22 cellular contexts compared by ENCODE assay signal in the genomic region with DNA sequence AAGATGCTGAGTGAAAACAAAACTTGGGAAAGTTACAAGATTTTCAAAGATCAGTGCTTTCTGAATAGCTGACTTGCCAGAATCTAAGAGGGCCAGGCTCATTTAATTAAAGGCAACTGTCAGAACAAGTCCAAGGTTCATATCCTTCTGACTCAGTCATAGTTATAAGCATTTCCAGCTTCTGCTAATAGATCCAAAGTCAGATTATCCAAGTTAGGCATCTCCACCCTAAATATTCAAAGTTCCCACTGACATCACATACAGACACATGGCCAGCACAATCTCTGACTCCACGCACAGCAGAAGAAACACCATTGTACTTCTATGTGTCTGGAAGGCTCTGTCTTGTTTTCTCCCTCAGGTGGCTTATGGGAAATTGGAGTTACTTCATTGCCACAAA. TPM values are rescaled to one million over a fixed set of nuclear protein-coding genes. Genes with fewer than 3 reads are reported as not detected.
DNase-seq lines count a peak whose midpoint lies in the region; FAIRE-seq and TF ChIP-seq lines count a peak whose summit lies in the region.
"Had no signal": no experiment of that assay in that cellular context is flagged by ENCODE, and none has a peak within 500 bp of the region (broad histone marks: within the 10 kb centered on the region; RNA-seq: fewer than 3 reads in every experiment).

No MANE protein-coding gene starts in this region.

- H3K4me3 ChIP-seq in breast epithelium (no peak overlapping the region), epithelial cell of proximal tubule (ENCODE audit: low read depth, low read length) (no peak overlapping the region), keratinocyte (ENCODE audit: control insufficient read depth in 2 of 3, extremely low read depth in 1 of 3, insufficient read depth in 2 of 3, low read depth in 1 of 3, low read length in 3 of 3) (no peak overlapping the region), vagina (no peak overlapping the region)
- H3K4me3 ChIP-seq: lung, pancreas, smooth muscle cell, testis had no signal

- no peak for TF ChIP-seq POLR2A in breast epithelium (IDR thresholded peaks at IDR 0.05)
- TF ChIP-seq POLR2A in vagina (IDR thresholded peaks at IDR 0.05): no peak

- no peaks in the 10 kb centered on the region for H4K20me1 ChIP-seq in keratinocyte (ENCODE audit: control insufficient read depth, extremely low read depth, insufficient read depth, low read length)

- H3K4me1 ChIP-seq in breast epithelium (no peaks in the 10 kb centered on the region), keratinocyte (ENCODE audit: control insufficient read depth, extremely low read depth, insufficient read depth, low read length) (peaks cover 12% of the 10 kb centered on the region), vagina (peaks cover 38% of the 10 kb centered on the region)
- H3K4me1 ChIP-seq: pancreas, testis had no signal

- no peak for TF ChIP-seq CTCF in breast epithelium (IDR thresholded peaks at IDR 0.05)
- no peak for TF ChIP-seq CTCF in MCF 10A (IDR thresholded peaks at IDR 0.05; ENCODE audit: unreplicated experiment)
- TF ChIP-seq CTCF in epithelial cell of proximal tubule (conservative IDR thresholded peaks at IDR 0.05; ENCODE audit: low read depth, low read length): no peak
- TF ChIP-seq CTCF in keratinocyte (optimal IDR thresholded peaks at IDR 0.05 in 1 of 3, IDR thresholded peaks at IDR 0.05 in 1 of 3, conservative IDR thresholded peaks at IDR 0.05 in 1 of 3; ENCODE audit: extremely low read depth in 1 of 3, insufficient read depth in 2 of 3, low read length in 3 of 3): no peak
- TF ChIP-seq CTCF in vagina (IDR thresholded peaks at IDR 0.05): no peak

- peak; percentile 29 for FAIRE-seq in keratinocyte (lab: Jason Lieb, UNC)
- FAIRE-seq: pancreas had no signal

- peaks cover 10% of the 10 kb centered on the region for H3K36me3 Mint-ChIP-seq in MCF 10A (ENCODE audit: insufficient read depth, unreplicated experiment)
- H3K36me3 Mint-ChIP-seq: naive B cell had no signal

- H3K4me1 Mint-ChIP-seq in MCF 10A (ENCODE audit: insufficient read depth, unreplicated experiment): peaks cover 12% of the 10 kb centered on the region
- H3K4me1 Mint-ChIP-seq: activated CD4-positive, alpha-beta T cell treated with anti-CD3 and anti-CD28 coated beads, Interleukin-2, amount 10 ng/mL, durations not matched to agents 24 days and 14 days; naive B cell had no signal

- dilution Hi-C loops in keratinocyte (cut with MboI; ENCODE audit: extremely low pct_ligation_motif_present, low sequenced_read_pairs): no loop called here

- H3K27ac ChIP-seq in breast epithelium (peak overlapping the region; percentile 23 to 67), keratinocyte (ENCODE audit: control insufficient read depth, insufficient read depth, low read length) (no peak overlapping the region), vagina (peak overlapping the region; percentile 31)
- H3K27ac ChIP-seq: pancreas, testis had no signal

- H3K4me2 ChIP-seq in keratinocyte (ENCODE audit: control insufficient read depth, extremely low read depth, insufficient read depth, low read depth, low read length): no peak overlapping the region
- H3K4me2 ChIP-seq: smooth muscle cell had no signal

- no peaks in the 10 kb centered on the region for H3K9me3 Mint-ChIP-seq in MCF 10A (ENCODE audit: unreplicated experiment)
- H3K9me3 Mint-ChIP-seq: activated CD4-positive, alpha-beta T cell treated with anti-CD3 and anti-CD28 coated beads, Interleukin-2, amount 10 ng/mL, durations not matched to agents 24 days and 14 days had no signal

- H3K4me3 Mint-ChIP-seq in MCF 10A (ENCODE audit: unreplicated experiment): no peak overlapping the region
- H3K4me3 Mint-ChIP-seq: activated CD4-positive, alpha-beta T cell treated with anti-CD3 and anti-CD28 coated beads, Interleukin-2, amount 10 ng/mL, durations not matched to agents 24 days and 14 days; naive B cell had no signal

- H3K27me3 Mint-ChIP-seq in MCF 10A (ENCODE audit: insufficient read depth, unreplicated experiment): no peaks in the 10 kb centered on the region
- H3K27me3 Mint-ChIP-seq: activated CD4-positive, alpha-beta T cell treated with anti-CD3 and anti-CD28 coated beads, Interleukin-2, amount 10 ng/mL, durations not matched to agents 24 days and 14 days had no signal

- no peak for DNase-seq in breast epithelium (ENCODE audit: low spot score in 2 of 2)
- DNase-seq in MCF 10A (ENCODE audit: unreplicated experiment): no peak
- DNase-seq in epithelial cell of proximal tubule (ENCODE audit: low read depth): peak; percentile 64
- no peak for DNase-seq in keratinocyte (ENCODE audit: low read depth, low spot score)
- no peak for DNase-seq in vagina (ENCODE audit: extremely low spot score in 2 of 2)
- no peak for DNase-seq in activated CD4-positive, alpha-beta T cell treated with anti-CD3 and anti-CD28 coated beads for 48 hours
- DNase-seq in kidney glomerular epithelial cell (lab: John Stamatoyannopoulos, UW): no peak
- DNase-seq in COR-L47 (lab: John Stamatoyannopoulos, UW): no peak
- DNase-seq: 8988T; activated CD4-positive, alpha-beta T cell treated with anti-CD3 and anti-CD28 coated beads, Interleukin-2, amount 10 ng/mL, durations not matched to agents 24 days and 14 days; activated CD8-positive, alpha-beta memory T cell treated with anti-CD3 and anti-CD28 coated beads, Interleukin-2, amount 50 U/mL, for 4 hours; activated effector memory CD4-positive, alpha-beta T cell treated with anti-CD3 and anti-CD28 coated beads, Interleukin-2, amount 50 U/mL, for 16 hours; amygdala; DMS53; H7; naive B cell; NCI-H187; pancreas; stimulated activated CD4-positive, alpha-beta T cell treated with anti-CD3 and anti-CD28 coated beads, Interleukin-4, amount 100 ng/mL, for 4 hours; testis had no signal

- H3K9me1 ChIP-seq in keratinocyte (ENCODE audit: control insufficient read depth, extremely low read depth, insufficient read depth, low read length): no peaks in the 10 kb centered on the region

- no peak overlapping the region for H2AFZ ChIP-seq in keratinocyte (ENCODE audit: control insufficient read depth, low read length)

- POLR2A ChIA-PET in MCF 10A (lab: Yijun Ruan, JAX): interaction anchor here (0.9 kb wide), 1 partner anchor 106 kb away, joined by 3 read pairs; no protein-coding TSS in a partner anchor

- BruUV-seq in MCF 10A (replicated peaks; lab: Mats Ljungman, UMichigan): no TSS peak

- no peaks in the 10 kb centered on the region for H3K79me2 ChIP-seq in keratinocyte (ENCODE audit: control insufficient read depth, insufficient read depth, low read length)

- H3K36me3 ChIP-seq in breast epithelium (no peaks in the 10 kb centered on the region), keratinocyte (ENCODE audit: control insufficient read depth in 2 of 2, extremely low read depth in 1 of 2, insufficient read depth in 2 of 2, low read length in 2 of 2) (no peaks in the 10 kb centered on the region), vagina (no peaks in the 10 kb centered on the region)
- H3K36me3 ChIP-seq: pancreas had no signal

- no peak overlapping the region for H3K9ac ChIP-seq in keratinocyte (ENCODE audit: control insufficient read depth, extremely low read depth, insufficient read depth, low read length)

- intact Hi-C loops in breast epithelium (cut with DNase I; ENCODE audit: low total_unique reads): no loop called here
- intact Hi-C loops in MCF 10A (cut with micrococcal nuclease): no loop called here
- intact Hi-C loops in vagina (cut with DNase I): no loop called here

- H3K9me3 ChIP-seq in breast epithelium: no peaks in the 10 kb centered on the region
- no peaks in the 10 kb centered on the region for H3K9me3 ChIP-seq in keratinocyte (ENCODE audit: control insufficient read depth, low read depth, low read length)
- H3K9me3 ChIP-seq in vagina: no peaks in the 10 kb centered on the region
- H3K9me3 ChIP-seq: pancreas, testis had no signal

- no peak overlapping the region for H3K27ac Mint-ChIP-seq in MCF 10A (ENCODE audit: low read depth, unreplicated experiment)
- H3K27ac Mint-ChIP-seq: activated CD4-positive, alpha-beta T cell treated with anti-CD3 and anti-CD28 coated beads, Interleukin-2, amount 10 ng/mL, durations not matched to agents 24 days and 14 days; naive B cell had no signal

- H3K27me3 ChIP-seq in breast epithelium (no peaks in the 10 kb centered on the region), keratinocyte (ENCODE audit: control insufficient read depth, extremely low read depth, insufficient read depth, low read length) (no peaks in the 10 kb centered on the region), vagina (no peaks in the 10 kb centered on the region)
- H3K27me3 ChIP-seq: pancreas, testis had no signal

- CTCF ChIA-PET in MCF 10A (lab: Yijun Ruan, JAX): no interaction called here

RNA-seq across cellular contexts. Expression of gene GASK1B, which starts 41.8 kb away (rescaled TPM):
- total RNA-seq in breast epithelium: 10 to 100 TPM; 69.3 to 71.1 (median 70.4) TPM
- total RNA-seq in MCF 10A (2022): 7.2 and 9.7 TPM in 2 replicates
- 0.17 and 0.51 TPM in 2 replicates for total RNA-seq in epithelial cell of proximal tubule
- polyA plus RNA-seq in keratinocyte: 1.4 to 3.1 TPM (median 2.1 TPM) in 3 replicates
- 0.41 TPM for polyA plus RNA-seq in keratinocyte (2011; ENCODE audit: low read depth)
- 1.1 and 1.9 TPM in 2 replicates for polyA plus RNA-seq in keratinocyte (2011; cell fraction: cytosol; rRNA removed)
- 2.0 and 3.9 TPM in 2 replicates for polyA plus RNA-seq in keratinocyte (2011; cell fraction: nucleus; rRNA removed)
- 0.51 and 1.4 TPM in 2 replicates for polyA plus RNA-seq in keratinocyte (2012; ENCODE audit: low replicate concordance)
- 1.1 to 7.3 TPM (median 4.4 TPM) in 3 replicates for polyA minus RNA-seq in keratinocyte
- polyA minus RNA-seq in keratinocyte (2011; cell fraction: cytosol; rRNA and poly(A)+ RNA removed): 1.9 TPM
- 3.5 and 6.3 TPM in 2 replicates for polyA minus RNA-seq in keratinocyte (2011; cell fraction: nucleus; rRNA and poly(A)+ RNA removed)
- 24.3 TPM for total RNA-seq in vagina
- total RNA-seq: activated CD4-positive, alpha-beta T cell treated with anti-CD3 and anti-CD28 coated beads, Interleukin-2, amount 10 ng/mL, durations not matched to agents 24 days and 14 days had no signal
